Comparison of ENCODE assay signal across 8 cellular contexts in the genomic region with DNA sequence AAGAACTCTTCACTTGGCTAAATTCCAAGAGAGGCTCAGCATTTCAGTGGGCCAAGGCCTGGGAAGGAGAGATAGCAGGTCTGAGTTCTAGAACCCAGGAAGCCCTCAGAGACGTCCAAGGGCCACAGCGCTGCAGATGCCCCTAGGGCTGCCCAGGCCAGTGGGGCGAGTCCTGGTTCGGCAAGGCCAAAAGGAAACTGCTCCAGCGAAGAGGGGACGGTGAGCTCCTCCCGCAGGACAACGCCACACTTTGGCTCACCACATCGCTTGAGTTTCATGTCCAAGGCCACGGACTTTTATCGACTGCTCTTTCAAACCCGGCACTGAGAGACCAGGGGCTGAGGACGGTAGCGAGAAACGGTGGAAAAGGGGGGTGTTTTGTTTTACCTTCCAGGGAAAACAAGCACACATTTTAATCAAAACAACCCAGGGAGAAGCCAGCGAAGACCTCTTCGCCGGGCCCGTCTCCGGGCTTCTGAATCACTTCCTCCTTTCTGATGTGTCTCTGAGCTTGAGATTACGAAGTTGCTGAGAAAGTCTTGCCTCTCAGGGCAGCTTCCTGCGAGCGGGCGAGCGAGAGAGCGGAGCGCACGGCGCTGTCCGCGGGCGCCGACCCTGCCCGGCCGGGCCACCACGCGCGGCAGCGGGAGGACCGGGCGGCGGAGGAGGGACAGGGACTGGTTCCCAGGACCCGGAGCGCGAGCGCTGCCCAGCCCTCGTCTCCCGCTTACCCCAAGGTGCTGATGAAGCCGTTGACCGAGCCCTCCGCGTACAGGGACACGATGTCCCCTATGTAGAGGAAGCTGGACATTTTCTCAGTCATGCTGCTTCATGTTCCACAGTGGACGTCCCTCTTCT. TPM values are rescaled to one million over a fixed set of nuclear protein-coding genes. Genes with fewer than 3 reads are reported as not detected.
DNase-seq lines count a peak whose midpoint lies in the region; ATAC-seq and TF ChIP-seq lines count a peak whose summit lies in the region.

No MANE protein-coding gene starts in this region.

- H3K4me1 ChIP-seq in liver (ENCODE audit: control insufficient read depth in 4 of 4, insufficient read depth in 4 of 4, low read length in 3 of 4): peaks cover 2 to 37% (median 19%) of the 10 kb centered on the region in 4 donors

- H3K27me3 ChIP-seq in liver (ENCODE audit: control insufficient read depth in 4 of 4, insufficient read depth in 4 of 4, low read length in 3 of 4): no peaks in the 10 kb centered on the region

- peak overlapping the region; percentile 90 to 97 for H3K27ac ChIP-seq in liver (ENCODE audit: low read depth in 1 of 2, low read length in 2 of 2)

- DNase-seq in A172 (ENCODE audit: low spot score) (peak; percentile 49), NCI-H345 treated with DMSO at 0.1 percent for 48 hours (lab: John Stamatoyannopoulos, UW; ENCODE audit: unreplicated experiment) (peak; percentile 46), dedifferentiated amniotic fluid mesenchymal stem cell (ENCODE audit: extremely low spot score) (peak; percentile 65)
- peak; percentile 56 to 57 for DNase-seq in activated CD4-positive, alpha-beta T cell treated with anti-CD3 and anti-CD28 coated beads for 4 hours
- DNase-seq in stimulated activated CD4-positive, alpha-beta T cell treated with anti-CD3 and anti-CD28 coated beads, Interleukin-4, amount 100 ng/mL, for 4 hours: peak; percentile 43 to 57

- peak overlapping the region; percentile 82 to 95 for H3K9ac ChIP-seq in liver (ENCODE audit: low read depth in 1 of 2, low read length in 2 of 2)

- peak overlapping the region; percentile 56 to 94 (median 85) for H3K4me3 ChIP-seq in liver (ENCODE audit: low read depth in 1 of 3, low read length in 3 of 3)

- TF ChIP-seq RAD21 in liver (IDR thresholded peaks at IDR 0.05): peak; percentile 60 to 67

- peak; percentile 32 for ATAC-seq in GM18508 (IDR thresholded peaks at IDR 0.05; ENCODE audit: insufficient read depth, unreplicated experiment)
- peak; percentile 48 for ATAC-seq in HG02943 (IDR thresholded peaks at IDR 0.05; ENCODE audit: low read depth, unreplicated experiment)

- no peaks in the 10 kb centered on the region for H3K36me3 ChIP-seq in liver (ENCODE audit: control insufficient read depth in 4 of 4, insufficient read depth in 3 of 4, low read depth in 1 of 4, low read length in 3 of 4)

- WGBS in liver: under 1% methylated on average over 54 of the region's 54 CpGs

- TF ChIP-seq CTCF in liver (IDR thresholded peaks at IDR 0.05; ENCODE audit: low read depth, low read length, missing input control): no peak

- H3K9me3 ChIP-seq in liver (ENCODE audit: control insufficient read depth in 4 of 4, low read length in 3 of 4): no peaks in the 10 kb centered on the region

TF ChIP-seq in liver, 16 proteins besides CTCF, POLR2A, EP300 and RAD21:
- peak; percentile 65 for TF ChIP-seq YY1 (IDR thresholded peaks at IDR 0.05)
- peak in 1 of 2 donors; percentile 32 for TF ChIP-seq JUND (IDR thresholded peaks at IDR 0.05)
- peak; percentile 34 to 62 for TF ChIP-seq RXRA (IDR thresholded peaks at IDR 0.05)
- peak; percentile 24 for TF ChIP-seq SP1 (IDR thresholded peaks at IDR 0.05)
- peak; percentile 74 to 76 for TF ChIP-seq HNF4A (conservative IDR thresholded peaks at IDR 0.05)
- no peak for TF ChIP-seq GABPA (IDR thresholded peaks at IDR 0.05 in 1 of 2, conservative IDR thresholded peaks at IDR 0.05 in 1 of 2)
- TF ChIP-seq, protein P1, sequence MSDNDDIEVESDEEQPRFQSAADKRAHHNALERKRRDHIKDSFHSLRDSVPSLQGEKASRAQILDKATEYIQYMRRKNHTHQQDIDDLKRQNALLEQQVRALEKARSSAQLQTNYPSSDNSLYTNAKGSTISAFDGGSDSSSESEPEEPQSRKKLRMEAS (IDR thresholded peaks at IDR 0.05): peak; percentile 56
- peak; percentile 60 for TF ChIP-seq TAF1 (conservative IDR thresholded peaks at IDR 0.05)
- TF ChIP-seq ZBTB33 (IDR thresholded peaks at IDR 0.05): no peak
TF ChIP-seq in liver: peak in this region for 7.

RNA-seq across cellular contexts. Expression of gene ITPR2, which starts 0.8 kb away (rescaled TPM):
- total RNA-seq in A172 (2014; rRNA removed; shearing (Covaris generic)): 6.4 and 6.5 TPM in 2 replicates
- 10 to 100 TPM; 51.6 to 93.3 TPM for total RNA-seq in liver
- polyA plus RNA-seq in liver: 10 to 100 TPM; 11.7 to 19.2 TPM

Comparison
In these comparisons a context has a peak if more than half of its experiments do, and no peak if none do; other contexts are left out.
1. Peak in every context shown above with its lines: DNase-seq, ATAC-seq, H3K4me3 ChIP-seq and H3K27ac ChIP-seq.